Comparison of ENCODE assay signal across 1 cellular context in genomic region chr20:32362924-32363364, GRCh38.
TF ChIP-seq lines count a peak whose summit lies in the region.

No MANE protein-coding gene starts in this region.

TF ChIP-seq in HepG2, 621 proteins besides CTCF, POLR2A, EP300 and RAD21:
- TF ChIP-seq, protein P1, sequence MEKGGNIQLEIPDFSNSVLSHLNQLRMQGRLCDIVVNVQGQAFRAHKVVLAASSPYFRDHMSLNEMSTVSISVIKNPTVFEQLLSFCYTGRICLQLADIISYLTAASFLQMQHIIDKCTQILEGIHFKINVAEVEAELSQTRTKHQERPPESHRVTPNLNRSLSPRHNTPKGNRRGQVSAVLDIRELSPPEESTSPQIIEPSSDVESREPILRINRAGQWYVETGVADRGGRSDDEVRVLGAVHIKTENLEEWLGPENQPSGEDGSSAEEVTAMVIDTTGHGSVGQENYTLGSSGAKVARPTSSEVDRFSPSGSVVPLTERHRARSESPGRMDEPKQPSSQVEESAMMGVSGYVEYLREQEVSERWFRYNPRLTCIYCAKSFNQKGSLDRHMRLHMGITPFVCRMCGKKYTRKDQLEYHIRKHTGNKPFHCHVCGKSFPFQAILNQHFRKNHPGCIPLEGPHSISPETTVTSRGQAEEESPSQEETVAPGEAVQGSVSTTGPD (CRISPR knock-in tag; IDR thresholded peaks at IDR 0.05): no peak
- TF ChIP-seq TCF7 (IDR thresholded peaks at IDR 0.05; ENCODE audit: low read depth) (peak; percentile 19; the same call in 1 of the 2 replicates), MAFK (conservative IDR thresholded peaks at IDR 0.05 in 1 of 2, IDR thresholded peaks at IDR 0.05 in 1 of 2; ENCODE audit: low read length in 2 of 2) (peak; percentile 63 to 75), NFE2 (CRISPR knock-in tag; IDR thresholded peaks at IDR 0.05) (no peak), MAFF (IDR thresholded peaks at IDR 0.05; ENCODE audit: low read depth, low read length) (peak; percentile 55; the same call in 1 of the 2 replicates), BCL6 (CRISPR knock-in tag; IDR thresholded peaks at IDR 0.05) (peak; percentile 31; the same call in 1 of the 2 replicates), GABPA (IDR thresholded peaks at IDR 0.05; ENCODE audit: low read depth, low read length) (no peak), GABPA (CRISPR knock-in tag; IDR thresholded peaks at IDR 0.05; ENCODE audit: low read depth) (0 out of 2 replicates have a peak, but pooled peaks have one; percentile 17), ZFP41 (CRISPR knock-in tag; IDR thresholded peaks at IDR 0.05; ENCODE audit: borderline replicate concordance) (no peak)
